Comparison of ENCODE assay signal across 20 cellular contexts in the genomic region with DNA sequence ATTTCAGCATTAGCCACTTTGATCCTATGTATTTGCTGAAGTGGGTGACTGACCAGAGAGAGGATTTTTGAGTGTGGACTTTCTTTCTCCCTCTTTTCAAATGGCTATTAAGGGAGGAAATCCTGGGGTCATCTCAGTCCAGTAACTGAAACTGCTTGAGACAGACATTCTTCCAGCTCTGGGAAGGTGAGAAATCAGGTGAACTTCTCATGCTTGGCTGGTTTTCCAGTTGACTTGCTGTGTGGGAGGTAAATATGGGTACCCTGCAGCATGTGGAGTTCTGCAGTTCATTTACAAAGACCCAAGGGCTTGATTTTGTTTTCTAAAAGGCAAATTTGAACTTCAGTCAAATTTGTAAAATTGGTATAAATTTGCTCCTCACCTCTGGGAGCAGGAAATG.
"Had no signal": no experiment of that assay in that cellular context is flagged by ENCODE, and none has a peak within 500 bp of the region (broad histone marks: within the 10 kb centered on the region; RNA-seq: fewer than 3 reads in every experiment).

No MANE protein-coding gene starts in this region.

- H3K36me3 ChIP-seq: adrenal gland, gastroesophageal sphincter, left ventricle myocardium inferior, vagina had no signal

- H3K27ac Mint-ChIP-seq: activated CD4-positive, alpha-beta T cell treated with anti-CD3 and anti-CD28 coated beads for 36 hours; activated naive CD4-positive, alpha-beta T cell treated with anti-CD3 and anti-CD28 coated beads, Interleukin-2, amount 50 U/mL, for 24 hours; naive B cell had no signal

- H3K4me1 ChIP-seq: adrenal gland had no signal

- H3K27me3 Mint-ChIP-seq: activated CD4-positive, alpha-beta T cell treated with anti-CD3 and anti-CD28 coated beads for 36 hours; activated naive CD4-positive, alpha-beta T cell treated with anti-CD3 and anti-CD28 coated beads, Interleukin-2, amount 50 U/mL, for 24 hours; naive B cell had no signal

- H3K4me1 Mint-ChIP-seq: activated CD4-positive, alpha-beta T cell treated with anti-CD3 and anti-CD28 coated beads for 36 hours; naive B cell had no signal

- FAIRE-seq: astrocyte, bronchial epithelial cell, endometrium, islet of Langerhans, TTC549 had no signal

- DNase-seq: activated CD4-positive, alpha-beta T cell treated with anti-CD3 and anti-CD28 coated beads for 36 hours; activated CD4-positive, alpha-beta T cell treated with anti-CD3 and anti-CD28 coated beads, Interleukin-2, amount 50 U/mL, for 48 hours; activated gamma-delta T cell; adrenal gland; cerebellar nuclear complex; cortex of kidney; left ventricle myocardium inferior; naive B cell; posterior cingulate gyrus; retina; stimulated activated naive CD4-positive, alpha-beta T cell; trophoblast cell had no signal

- H3K4me3 Mint-ChIP-seq: activated CD4-positive, alpha-beta T cell treated with anti-CD3 and anti-CD28 coated beads for 36 hours; activated naive CD4-positive, alpha-beta T cell treated with anti-CD3 and anti-CD28 coated beads, Interleukin-2, amount 50 U/mL, for 24 hours; naive B cell had no signal

- H3K27ac ChIP-seq: adrenal gland, gastroesophageal sphincter, left ventricle myocardium inferior, vagina had no signal

- H3K4me3 ChIP-seq: adrenal gland, gastroesophageal sphincter, left ventricle myocardium inferior, vagina had no signal

- H3K27me3 ChIP-seq: adrenal gland, gastroesophageal sphincter, vagina had no signal

- ATAC-seq: activated CD4-positive, alpha-beta T cell treated with anti-CD3 and anti-CD28 coated beads for 36 hours; gastroesophageal sphincter had no signal

- H3K9me3 ChIP-seq: adrenal gland, gastroesophageal sphincter, left ventricle myocardium inferior, vagina had no signal

- H3K36me3 Mint-ChIP-seq: activated naive CD4-positive, alpha-beta T cell treated with anti-CD3 and anti-CD28 coated beads, Interleukin-2, amount 50 U/mL, for 24 hours had no signal
